27 cellular contexts compared by ENCODE assay signal in the genomic region with DNA sequence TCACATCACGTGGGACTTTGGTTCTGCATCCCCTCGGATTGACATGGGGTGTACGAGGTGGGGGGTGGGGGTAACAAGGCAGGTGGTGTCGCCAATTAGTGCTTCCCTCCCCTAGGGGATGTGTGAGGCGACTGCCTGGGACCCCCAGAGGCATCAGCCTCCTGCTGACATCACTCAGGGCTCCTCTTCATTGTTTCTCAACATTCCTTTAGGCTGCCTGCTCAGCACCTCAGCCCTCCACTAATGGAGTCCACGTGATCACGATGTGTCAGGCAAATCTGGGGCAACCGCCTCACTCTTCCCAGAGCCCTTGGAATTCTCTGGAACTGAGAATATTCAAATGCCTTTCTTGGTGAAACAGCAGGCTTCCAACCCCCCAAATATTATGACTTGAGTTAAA.
A peak's percentile ranks its signal among the peaks of the same experiment; 100 is the strongest.
DNase-seq lines count a peak whose midpoint lies in the region; ATAC-seq, FAIRE-seq and TF ChIP-seq lines count a peak whose summit lies in the region.
"Had no signal": no experiment of that assay in that cellular context is flagged by ENCODE, and none has a peak within 500 bp of the region (broad histone marks: within the 10 kb centered on the region; RNA-seq: fewer than 3 reads in every experiment).

No MANE protein-coding gene starts in this region.

- FAIRE-seq in urothelium cell line (lab: Jason Lieb, UNC): peak; percentile 44
- FAIRE-seq: D721Med, GM12878 had no signal

- no peaks in the 10 kb centered on the region for H3K9me3 Mint-ChIP-seq in brain
- H3K9me3 Mint-ChIP-seq in stimulated activated memory B cell treated with anti-CD40 and anti-IgM and Interleukin-4, amounts not matched to agents 10 μg/mL and 1 μg/mL and 100 μg/mL, for 72 hours: no peaks in the 10 kb centered on the region
- H3K9me3 Mint-ChIP-seq: activated T-cell treated with anti-CD3 and anti-CD28 coated beads, Interleukin-2, amount 50 U/mL, for 72 hours had no signal

- H3K27me3 Mint-ChIP-seq in brain: no peaks in the 10 kb centered on the region
- H3K27me3 Mint-ChIP-seq in stimulated activated memory B cell treated with anti-CD40 and anti-IgM and Interleukin-4, amounts not matched to agents 10 μg/mL and 1 μg/mL and 100 μg/mL, for 72 hours: peaks cover 9% of the 10 kb centered on the region
- H3K27me3 Mint-ChIP-seq: activated CD8-positive, alpha-beta memory T cell treated with anti-CD3 and anti-CD28 coated beads, Interleukin-2, amount 10 ng/mL, durations not matched to agents 7 days and 5 days; CD4-positive, CD25-positive, alpha-beta regulatory T cell; naive B cell had no signal

- no peak for ATAC-seq in stimulated activated memory B cell treated with anti-CD40 and anti-IgM and Interleukin-4, amounts not matched to agents 10 μg/mL and 1 μg/mL and 100 μg/mL, for 72 hours
- ATAC-seq: activated CD8-positive, alpha-beta memory T cell treated with anti-CD3 and anti-CD28 coated beads, Interleukin-2, amount 10 ng/mL, durations not matched to agents 7 days and 5 days; activated T-cell treated with anti-CD3 and anti-CD28 coated beads, Interleukin-2, amount 50 U/mL, for 72 hours; GM12878; heart left ventricle; left lung had no signal

- H3K4me1 Mint-ChIP-seq in brain: peaks cover 95% of the 10 kb centered on the region
- no peaks in the 10 kb centered on the region for H3K4me1 Mint-ChIP-seq in stimulated activated memory B cell treated with anti-CD40 and anti-IgM and Interleukin-4, amounts not matched to agents 10 μg/mL and 1 μg/mL and 100 μg/mL, for 72 hours
- H3K4me1 Mint-ChIP-seq: activated CD8-positive, alpha-beta memory T cell treated with anti-CD3 and anti-CD28 coated beads, Interleukin-2, amount 10 ng/mL, durations not matched to agents 7 days and 5 days; CD4-positive, CD25-positive, alpha-beta regulatory T cell; naive B cell had no signal

- TF ChIP-seq CTCF in brain (conservative IDR thresholded peaks at IDR 0.05): no peak

- peak overlapping the region in 4 of 5 experiments; percentile 58 to 94 (median 84) for H3K27ac Mint-ChIP-seq in brain
- H3K27ac Mint-ChIP-seq in stimulated activated memory B cell treated with anti-CD40 and anti-IgM and Interleukin-4, amounts not matched to agents 10 μg/mL and 1 μg/mL and 100 μg/mL, for 72 hours: no peak overlapping the region
- H3K27ac Mint-ChIP-seq: activated CD8-positive, alpha-beta memory T cell treated with anti-CD3 and anti-CD28 coated beads, Interleukin-2, amount 10 ng/mL, durations not matched to agents 7 days and 5 days; activated T-cell treated with anti-CD3 and anti-CD28 coated beads, Interleukin-2, amount 50 U/mL, for 72 hours; CD4-positive, CD25-positive, alpha-beta regulatory T cell; naive B cell had no signal

- H3K36me3 Mint-ChIP-seq in brain: no peaks in the 10 kb centered on the region
- no peaks in the 10 kb centered on the region for H3K36me3 Mint-ChIP-seq in stimulated activated memory B cell treated with anti-CD40 and anti-IgM and Interleukin-4, amounts not matched to agents 10 μg/mL and 1 μg/mL and 100 μg/mL, for 72 hours
- H3K36me3 Mint-ChIP-seq: activated CD8-positive, alpha-beta memory T cell treated with anti-CD3 and anti-CD28 coated beads, Interleukin-2, amount 10 ng/mL, durations not matched to agents 7 days and 5 days; CD4-positive, CD25-positive, alpha-beta regulatory T cell; naive B cell had no signal

- H3K4me3 Mint-ChIP-seq in brain: peak overlapping the region in 1 of 5 experiments; percentile 11
- H3K4me3 Mint-ChIP-seq in stimulated activated memory B cell treated with anti-CD40 and anti-IgM and Interleukin-4, amounts not matched to agents 10 μg/mL and 1 μg/mL and 100 μg/mL, for 72 hours: no peak overlapping the region
- H3K4me3 Mint-ChIP-seq: activated CD8-positive, alpha-beta memory T cell treated with anti-CD3 and anti-CD28 coated beads, Interleukin-2, amount 10 ng/mL, durations not matched to agents 7 days and 5 days; activated T-cell treated with anti-CD3 and anti-CD28 coated beads, Interleukin-2, amount 50 U/mL, for 72 hours; CD4-positive, CD25-positive, alpha-beta regulatory T cell; naive B cell had no signal

- DNase-seq in GM04503 (ENCODE audit: low read depth) (peak; percentile 24), kidney tubule cell (ENCODE audit: low spot score) (peak; percentile 22), urothelium cell line (ENCODE audit: low spot score) (no peak), NCI-H2227 (lab: John Stamatoyannopoulos, UW; ENCODE audit: unreplicated experiment) (no peak), HPDE6-E6E7 (ENCODE audit: extremely low spot score) (no peak)
- DNase-seq: activated CD4-positive, CD25-positive, alpha-beta regulatory T cell; activated CD8-positive, alpha-beta memory T cell treated with anti-CD3 and anti-CD28 coated beads, Interleukin-2, amount 10 ng/mL, durations not matched to agents 7 days and 5 days; activated naive CD4-positive, alpha-beta T cell; activated T-cell treated with anti-CD3 and anti-CD28 coated beads, Interleukin-2, amount 50 U/mL, for 72 hours; CD4-positive, CD25-positive, alpha-beta regulatory T cell; heart left ventricle; left lung; naive B cell; NCI-H1105 treated with DMSO at 0.1 percent for 48 hours; NCI-H2029 treated with DMSO at 0.1 percent for 48 hours; NCI-H226; NCI-H748 treated with DMSO at 0.1 percent for 48 hours; occipital lobe; SIG-M5; stimulated activated CD4-positive, alpha-beta T cell treated with anti-CD3 and anti-CD28 coated beads, Interleukin-1b, Interleukin-23, amount 100 ng/mL, for 48 hours; SW 1271; T1000; tibial artery had no signal

Comparison
In these comparisons a context has a peak if more than half of its experiments do, and no peak if none do; other contexts are left out.
1. DNase-seq: peak in GM04503 (single experiment) and kidney tubule cell (single experiment); none in urothelium cell line (single experiment), NCI-H2227 (single experiment) and HPDE6-E6E7 (single experiment).